In the genomic region with DNA sequence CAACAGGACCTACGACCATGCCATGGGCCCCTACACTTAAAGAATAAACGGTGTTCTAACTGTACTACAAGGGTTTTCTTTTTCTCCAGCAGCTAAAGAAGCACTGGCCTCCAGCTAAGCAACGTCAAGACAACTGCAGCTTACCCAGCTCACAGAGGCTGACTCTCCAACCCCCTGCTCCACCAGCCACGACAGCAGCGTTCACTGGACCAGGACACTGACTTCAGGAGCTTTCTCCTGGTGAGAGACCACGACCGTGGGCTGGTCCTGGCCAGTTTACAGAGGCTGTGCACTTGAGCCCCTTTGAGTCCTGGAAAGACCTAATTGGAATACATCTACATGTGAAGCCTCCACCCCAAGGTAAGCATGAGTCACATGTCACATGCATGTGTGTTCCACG, we compare ENCODE assay signal across 2 cellular contexts.
TF ChIP-seq lines count a peak whose summit lies in the region.

No MANE protein-coding gene starts in this region.

TF ChIP-seq in HepG2, 621 proteins besides CTCF, POLR2A, EP300 and RAD21:
- no peak for TF ChIP-seq FOXK2 (IDR thresholded peaks at IDR 0.05)
- no peak for TF ChIP-seq BORCS8-MEF2B (CRISPR knock-in tag; IDR thresholded peaks at IDR 0.05)
- TF ChIP-seq SRY (CRISPR knock-in tag; IDR thresholded peaks at IDR 0.05): no peak
- TF ChIP-seq MNT (IDR thresholded peaks at IDR 0.05): peak; percentile 66; the same call in 1 of the 2 replicates
- no peak for TF ChIP-seq NFE2L2 (IDR thresholded peaks at IDR 0.05; ENCODE audit: low read length)

TF ChIP-seq in GM23338, 12 proteins besides CTCF, POLR2A, EP300 and RAD21:
- TF ChIP-seq ZNF462 (CRISPR knock-in tag; IDR thresholded peaks at IDR 0.05) (no peak), ZNF114 (CRISPR knock-in tag; IDR thresholded peaks at IDR 0.05) (no peak), STAT1 (IDR thresholded peaks at IDR 0.05; ENCODE audit: unreplicated experiment) (no peak), CREB1 (CRISPR knock-in tag; IDR thresholded peaks at IDR 0.05; ENCODE audit: low read depth) (no peak), REST (IDR thresholded peaks at IDR 0.05; ENCODE audit: unreplicated experiment) (no peak), POLR2AphosphoS5 (IDR thresholded peaks at IDR 0.05; ENCODE audit: low read depth) (no peak)
